In the genomic region with DNA sequence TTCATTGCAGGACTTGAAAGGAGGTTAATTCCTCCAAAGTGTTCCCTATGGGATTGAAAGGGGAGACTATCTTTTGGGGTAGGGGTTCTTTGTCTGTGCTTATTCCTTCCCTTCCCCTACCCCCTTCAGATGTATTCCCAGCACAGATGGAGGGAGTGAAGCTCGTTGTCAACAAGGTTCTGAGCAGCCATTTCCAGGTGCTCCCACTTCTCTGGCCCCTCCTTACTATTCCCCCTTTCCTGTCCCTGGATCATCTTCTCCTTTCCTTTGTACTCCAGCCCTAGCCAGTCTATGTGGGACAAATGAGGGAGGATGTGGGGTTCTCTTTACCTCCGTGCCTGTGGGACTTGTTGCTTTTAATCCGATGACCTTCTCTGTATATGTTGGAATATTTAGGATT, we compare ENCODE assay signal across 9 cellular contexts. TPM values are rescaled to one million over a fixed set of nuclear protein-coding genes. Genes with fewer than 3 reads are reported as not detected.
DNase-seq lines count a peak whose midpoint lies in the region; ATAC-seq and TF ChIP-seq lines count a peak whose summit lies in the region.
"Had no signal": no experiment of that assay in that cellular context is flagged by ENCODE, and none has a peak within 500 bp of the region (broad histone marks: within the 10 kb centered on the region; RNA-seq: fewer than 3 reads in every experiment).

No MANE protein-coding gene starts in this region.

- no peak for DNase-seq in MM.1S
- no peak for DNase-seq in chondrocyte (ENCODE audit: low spot score)
- no peak for DNase-seq in natural killer cell
- DNase-seq in C1 segment of cervical spinal cord (lab: John Stamatoyannopoulos, UW): no peak
- no peak for DNase-seq in activated effector memory CD4-positive, alpha-beta T cell treated with Interleukin-2 at 50 U/mL for 16 hours
- DNase-seq in islet precursor cell: no peak

- H4K20me1 ChIP-seq in MM.1S (ENCODE audit: insufficient read depth, low read length): no peaks in the 10 kb centered on the region

- no peaks in the 10 kb centered on the region for H3K27me3 ChIP-seq in MM.1S (replicated peaks; ENCODE audit: insufficient read depth, low read length)

- peaks cover 27% of the 10 kb centered on the region for H3K79me2 ChIP-seq in MM.1S (ENCODE audit: low read length)

- H3K4me1 ChIP-seq in MM.1S (ENCODE audit: low read length): peaks cover 19% of the 10 kb centered on the region

- H3K36me3 Mint-ChIP-seq in chondrocyte (ENCODE audit: low read depth) (peaks cover 16% of the 10 kb centered on the region), natural killer cell (no peaks in the 10 kb centered on the region)

- ATAC-seq in natural killer cell: no peak
- ATAC-seq in HG03439 (IDR thresholded peaks at IDR 0.05; ENCODE audit: unreplicated experiment): no peak

- H3K27ac Mint-ChIP-seq in chondrocyte (ENCODE audit: unreplicated experiment) (peak overlapping the region; percentile 57), natural killer cell (peak overlapping the region in 1 of 2 donors; percentile 92)

- H3K9ac ChIP-seq in MM.1S (ENCODE audit: low read length): peak overlapping the region; percentile 79

- peak overlapping the region; percentile 88 for H3K27ac ChIP-seq in C4-2B
- peak overlapping the region; percentile 49; the same call in 1 of the 2 replicates for H3K27ac ChIP-seq in MM.1S (ENCODE audit: low read length)

- peak overlapping the region; percentile 89 for H3K4me3 ChIP-seq in MM.1S (ENCODE audit: low read length)

- H3K9me3 Mint-ChIP-seq in chondrocyte (ENCODE audit: low read depth) (no peaks in the 10 kb centered on the region), natural killer cell (no peaks in the 10 kb centered on the region)

- intact Hi-C loops in natural killer cell (cut with micrococcal nuclease): loop anchor here (1.0 to 5.0 kb wide), 4 partner anchors 65 to 156 kb away; a partner anchor contains a TSS

- 0 out of 2 replicates have a peak, but pooled peaks cover 5% of the 10 kb centered on the region for H3K36me3 ChIP-seq in MM.1S (replicated peaks; ENCODE audit: insufficient read depth, low read length)

- H3K9me2 ChIP-seq in MM.1S (replicated peaks; ENCODE audit: insufficient read depth, low read length): no peaks in the 10 kb centered on the region

- peak overlapping the region; percentile 86 for H2AFZ ChIP-seq in MM.1S (ENCODE audit: low read length)

- no peak for TF ChIP-seq CTCF in C4-2B (conservative IDR thresholded peaks at IDR 0.05)
- TF ChIP-seq CTCF in MM.1S (IDR thresholded peaks at IDR 0.05; ENCODE audit: low read length): no peak
- no peak for TF ChIP-seq CTCF in chondrocyte (IDR thresholded peaks at IDR 0.05)
- TF ChIP-seq CTCF in natural killer cell (IDR thresholded peaks at IDR 0.05): no peak

- H3K27me3 Mint-ChIP-seq in chondrocyte (ENCODE audit: low read depth) (no peaks in the 10 kb centered on the region), natural killer cell (ENCODE audit: low read depth in 2 of 2) (no peaks in the 10 kb centered on the region)

- peaks cover 26% of the 10 kb centered on the region for H3K4me1 Mint-ChIP-seq in chondrocyte (ENCODE audit: low read depth)
- H3K4me1 Mint-ChIP-seq in natural killer cell: peaks cover 44 to 53% of the 10 kb centered on the region in 2 donors

- peak overlapping the region; percentile 95 for H3K4me2 ChIP-seq in MM.1S (ENCODE audit: low read depth, low read length)

- H3K4me3 Mint-ChIP-seq in chondrocyte (ENCODE audit: unreplicated experiment): peak overlapping the region; percentile 100
- H3K4me3 Mint-ChIP-seq in natural killer cell: peak overlapping the region; percentile 100

- peaks cover 16% of the 10 kb centered on the region for H3F3A ChIP-seq in MM.1S (ENCODE audit: insufficient read depth, low read length)

- H3K9me3 ChIP-seq in MM.1S (replicated peaks; ENCODE audit: insufficient read depth, low read length): no peaks in the 10 kb centered on the region

RNA-seq across cellular contexts. Expression of a gene that starts 0.9 kb away (rescaled TPM):
- 9.4 to 15.8 TPM (median 10.0 TPM) in 3 replicates for total RNA-seq in chondrocyte
- total RNA-seq in natural killer cell: 10 to 100 TPM; 16.6 to 23.6 (median 22.8) TPM

RNA-seq across cellular contexts. Expression of a gene that starts 3.3 kb away (rescaled TPM):
- total RNA-seq in chondrocyte (not detected in 3 replicates), natural killer cell (not detected)
- total RNA-seq: T-helper 1 cell treated with Interleukin-12 subunit alpha and Interleukin-12 subunit beta and Interleukin-4 antibody, amounts not matched to agents 30 ng/mL and 1 ng/mL, for 36 hours had no signal

RNA-seq across cellular contexts. Expression of a gene that starts 11.2 kb away (rescaled TPM):
- total RNA-seq in chondrocyte (not detected in 3 replicates), natural killer cell (not detected)
- total RNA-seq: T-helper 1 cell treated with Interleukin-12 subunit alpha and Interleukin-12 subunit beta and Interleukin-4 antibody, amounts not matched to agents 30 ng/mL and 1 ng/mL, for 36 hours had no signal

RNA-seq across cellular contexts. Expression of a gene that starts 11.7 kb away (rescaled TPM):
- total RNA-seq in chondrocyte (not detected in 3 replicates), natural killer cell (100 to 1,000 TPM; 226 to 281 (median 259) TPM)

RNA-seq across cellular contexts. Expression of a gene that starts 24.6 kb away (rescaled TPM):
- total RNA-seq in chondrocyte (50.6 to 59.2 TPM (median 55.2 TPM) in 3 replicates), natural killer cell (10 to 100 TPM; 74.7 to 88.8 (median 84.7) TPM)
